Comparison of ENCODE assay signal across 9 cellular contexts in genomic region chr3:134028486-134029255, GRCh38. TPM values are rescaled to one million over a fixed set of nuclear protein-coding genes. Genes with fewer than 3 reads are reported as not detected.
A peak's percentile ranks its signal among the peaks of the same experiment; 100 is the strongest.
DNase-seq lines count a peak whose midpoint lies in the region; ATAC-seq and TF ChIP-seq lines count a peak whose summit lies in the region.
"Had no signal": no experiment of that assay in that cellular context is flagged by ENCODE, and none has a peak within 500 bp of the region (broad histone marks: within the 10 kb centered on the region; RNA-seq: fewer than 3 reads in every experiment).

No MANE protein-coding gene starts in this region.

- no peaks in the 10 kb centered on the region for H3K9me3 ChIP-seq in fibroblast of lung (ENCODE audit: control insufficient read depth, insufficient read depth, low read depth, low read length)
- H3K9me3 ChIP-seq in muscle layer of colon (ENCODE audit: low read length) = no peaks in the 10 kb centered on the region
- no peaks in the 10 kb centered on the region for H3K9me3 ChIP-seq in transverse colon

- ATAC-seq in GM19452 (IDR thresholded peaks at IDR 0.05; ENCODE audit: unreplicated experiment) = no peak
- no peak for ATAC-seq in HG02884 (IDR thresholded peaks at IDR 0.05; ENCODE audit: unreplicated experiment)

- H3K9ac ChIP-seq in fibroblast of lung (ENCODE audit: insufficient read depth, low read length) = no peak overlapping the region
- H3K9ac ChIP-seq in muscle layer of colon (ENCODE audit: low read length) = no peak overlapping the region

- in situ Hi-C loops in transverse colon (cut with MboI; ENCODE audit: low pct_ligation_motif_present in 1 of 4, low pct_unique_long_range_greater_than_20kb in 1 of 4, low sequenced_read_pairs in 3 of 4) = no loop called here

- no peak overlapping the region for H2AFZ ChIP-seq in fibroblast of lung (ENCODE audit: low read length)

- intact Hi-C loops in transverse colon (cut with DNase I; ENCODE audit: low total_unique reads) = no loop called here

- H3K79me2 ChIP-seq in fibroblast of lung (ENCODE audit: control insufficient read depth, insufficient read depth, low read length) = no peaks in the 10 kb centered on the region

- peak overlapping the region; percentile 72 for H3K4me2 ChIP-seq in fibroblast of lung (ENCODE audit: extremely low read depth, insufficient read depth, low read length)

- DNase-seq in NCI-H146 (lab: John Stamatoyannopoulos, UW) = peak; percentile 26
- no peak for DNase-seq in NCI-H146 treated with DMSO at 0.1 percent for 48 hours (lab: John Stamatoyannopoulos, UW; ENCODE audit: unreplicated experiment)
- no peak for DNase-seq in fibroblast of lung (ENCODE audit: low read depth in 2 of 2)
- DNase-seq in transverse colon = no peak
- no peak for DNase-seq in HCEC 1CT
- DNase-seq: GOT3 had no signal

- TF ChIP-seq CTCF in fibroblast of lung (conservative IDR thresholded peaks at IDR 0.05 in 1 of 2, IDR thresholded peaks at IDR 0.05 in 1 of 2; ENCODE audit: low read depth in 1 of 2, low read length in 2 of 2) = no peak
- TF ChIP-seq CTCF in transverse colon (IDR thresholded peaks at IDR 0.05) = no peak

- no peak for TF ChIP-seq POLR2A in transverse colon (IDR thresholded peaks at IDR 0.05)

- H3K4me1 ChIP-seq in fibroblast of lung (ENCODE audit: control insufficient read depth, extremely low read depth, insufficient read depth, low read length) (no peaks in the 10 kb centered on the region), muscle layer of colon (ENCODE audit: insufficient read depth, low read length) (peaks cover 5% of the 10 kb centered on the region), transverse colon (peaks cover 0 to 18% (median 8%) of the 10 kb centered on the region in 4 donors)

- H3K4me3 ChIP-seq in fibroblast of lung (replicated peaks in 1 of 4; ENCODE audit: control extremely low read depth in 1 of 4, insufficient read depth in 1 of 4, low read depth in 3 of 4, low read length in 4 of 4) (peak overlapping the region in 2 of 4 experiments; percentile 53 to 75), muscle layer of colon (ENCODE audit: low read depth in 1 of 2, low read length in 2 of 2) (peak overlapping the region; percentile 44 to 58), transverse colon (peak overlapping the region in 3 of 4 donors; percentile 49 to 64 (median 54))

- H3K27me3 ChIP-seq in fibroblast of lung (ENCODE audit: control insufficient read depth, insufficient read depth, low read length) = peaks cover 17% of the 10 kb centered on the region
- H3K27me3 ChIP-seq in muscle layer of colon (ENCODE audit: control insufficient read depth in 1 of 2, insufficient read depth in 2 of 2, low read length in 2 of 2) = peaks cover 0 to 23% of the 10 kb centered on the region in 2 donors
- peaks cover 47% of the 10 kb centered on the region for H3K27me3 ChIP-seq in transverse colon

- 60 to 94% methylated on average over 2 to 18 of the region's 23 CpGs for WGBS in transverse colon (ENCODE audit: low coverage in 1 of 2), 2 donors

- H3K27ac ChIP-seq in fibroblast of lung (ENCODE audit: insufficient read depth, low read length) (no peak overlapping the region), muscle layer of colon (ENCODE audit: low read depth, low read length) (no peak overlapping the region), transverse colon (peak overlapping the region in 1 of 4 donors; percentile 67)

- TF ChIP-seq EP300 in transverse colon (IDR thresholded peaks at IDR 0.05; ENCODE audit: low read depth) = no peak

- no peaks in the 10 kb centered on the region for H4K20me1 ChIP-seq in fibroblast of lung (ENCODE audit: control insufficient read depth, extremely low read depth, insufficient read depth, low read length)

- H3K36me3 ChIP-seq in fibroblast of lung (ENCODE audit: control insufficient read depth, insufficient read depth, low read length) (no peaks in the 10 kb centered on the region), muscle layer of colon (ENCODE audit: insufficient read depth, low read length) (no peaks in the 10 kb centered on the region), transverse colon (no peaks in the 10 kb centered on the region)

RNA-seq across cellular contexts. Expression of gene SLCO2A1, which starts 1.1 kb away (rescaled TPM):
- total RNA-seq in fibroblast of lung (under 0.01 TPM in 2 replicates), transverse colon (10 to 100 TPM in 3 of 4 donors, 1 to 10 TPM in 1; 8.4 to 68.5 (median 22.7) TPM)
- polyA plus RNA-seq in fibroblast of lung = 0.12 and 1.1 TPM in 2 replicates
- 0.14 and 1.7 TPM in 2 replicates for polyA plus RNA-seq in fibroblast of lung (2012)
- polyA minus RNA-seq in fibroblast of lung (ENCODE audit: low replicate concordance) = 0.35 and 10.2 TPM in 2 replicates
